ENCODE assay signal across 28 cellular contexts in genomic region chr10:16274911-16275310, GRCh38.
"Had no signal": no experiment of that assay in that cellular context is flagged by ENCODE, and none has a peak within 500 bp of the region (broad histone marks: within the 10 kb centered on the region; RNA-seq: fewer than 3 reads in every experiment).

No MANE protein-coding gene starts in this region.

- H3K27me3 ChIP-seq: MG63, Peyer's patch had no signal

- DNase-seq: Kasumi-1; KG1; MG63; NCI-H1092; NCI-H1105; NCI-H1417 treated with DMSO at 0.1 percent for 48 hours; NCI-H1436 treated with DMSO at 0.1 percent for 48 hours; NCI-H1694 treated with DMSO at 0.1 percent for 48 hours; NCI-H187 treated with DMSO at 0.1 percent for 48 hours; NCI-H2029; NCI-H2081; NCI-H2171 treated with DMSO at 0.1 percent for 48 hours; NCI-H2227 treated with DMSO at 0.1 percent for 48 hours; NCI-H345; NCI-H510A treated with DMSO at 0.1 percent for 48 hours; NCI-H524 treated with DMSO at 0.1 percent for 48 hours; NCI-H526 treated with DMSO at 0.1 percent for 48 hours; NCI-H774; NK-92 treated with Interleukin-12 subunit alpha and Interleukin-12 subunit beta, amount 100 ng/mL, for 24 hours; OCI-M1; PC-3; Peyer's patch; Right ventricle myocardium superior; RPMI8226; SHP77 treated with DMSO at 0.1 percent for 48 hours; SK-N-SH; SW 1271 had no signal

- ATAC-seq: PC-3 had no signal

- H3K4me2 ChIP-seq: SK-N-SH had no signal

- H3K4me3 ChIP-seq: MG63, Peyer's patch, SJSA1 had no signal

- H3K9me3 ChIP-seq: MG63, Peyer's patch, SJSA1, SK-N-SH had no signal

- H3K27ac ChIP-seq: Peyer's patch, SJSA1 had no signal

- H3K9ac ChIP-seq: SK-N-SH had no signal

- H3K36me3 ChIP-seq: MG63, Peyer's patch, SJSA1 had no signal

- H3K4me1 ChIP-seq: Peyer's patch, SJSA1 had no signal
